ENCODE assay signal across 9 cellular contexts in the genomic region with DNA sequence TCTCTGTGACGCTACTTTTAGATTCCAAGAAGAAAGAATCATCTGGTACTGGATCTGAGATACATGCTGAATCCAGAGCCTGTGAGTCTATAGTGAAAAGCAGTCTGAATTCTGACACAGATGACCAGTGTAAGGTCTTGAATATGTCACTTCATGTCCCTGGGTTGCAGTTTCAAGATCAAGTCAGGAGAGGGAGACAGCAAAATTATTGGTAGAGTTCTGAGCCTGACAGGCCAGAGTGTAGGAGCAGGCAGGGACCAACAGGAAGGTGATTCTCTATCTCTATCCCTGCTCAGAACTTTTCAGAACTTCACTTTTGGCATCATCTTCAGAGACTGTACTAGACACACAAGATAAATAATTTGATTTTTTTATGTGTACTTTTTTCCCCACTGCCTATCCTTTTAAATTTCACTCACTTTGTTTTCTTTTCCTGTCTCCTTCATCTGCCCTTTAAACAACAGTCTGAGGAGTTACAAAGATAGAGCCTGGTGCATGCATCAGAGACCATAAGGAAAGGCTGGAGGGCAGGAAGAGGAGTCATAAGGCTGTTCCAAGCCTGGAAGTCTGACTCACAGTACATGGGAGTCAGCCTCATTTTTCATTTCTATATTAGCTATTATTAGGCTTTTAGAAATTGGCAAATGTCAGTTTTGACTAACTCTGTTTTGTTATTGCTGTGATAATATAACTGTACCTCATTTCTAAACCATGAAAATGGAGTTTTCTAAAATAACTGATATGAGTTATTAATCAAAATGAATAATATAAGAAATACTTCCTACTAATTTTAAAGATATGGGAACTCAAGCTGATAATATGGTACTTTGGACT.
DNase-seq lines count a peak whose midpoint lies in the region; ATAC-seq and TF ChIP-seq lines count a peak whose summit lies in the region.
"Had no signal": no experiment of that assay in that cellular context is flagged by ENCODE, and none has a peak within 500 bp of the region (broad histone marks: within the 10 kb centered on the region; RNA-seq: fewer than 3 reads in every experiment).

No MANE protein-coding gene starts in this region.

- TF ChIP-seq CTCF in GM12865 (IDR thresholded peaks at IDR 0.05; ENCODE audit: insufficient read depth, low read depth, low read length, missing control alignments), result peak; percentile 31
- TF ChIP-seq CTCF in OCI-LY1 (IDR thresholded peaks at IDR 0.05; ENCODE audit: low read length), result peak; percentile 64
- TF ChIP-seq CTCF in foreskin fibroblast (IDR thresholded peaks at IDR 0.05; ENCODE audit: low read depth, low read length), result peak; percentile 21
- no peak for TF ChIP-seq CTCF in tibial artery (IDR thresholded peaks at IDR 0.05)
- no peak for TF ChIP-seq CTCF in spleen (IDR thresholded peaks at IDR 0.05 in 8 of 11, conservative IDR thresholded peaks at IDR 0.05 in 3 of 11)

- H3K9me3 ChIP-seq in OCI-LY1 (ENCODE audit: low read length) (no peaks in the 10 kb centered on the region), tibial artery (no peaks in the 10 kb centered on the region), spleen (no peaks in the 10 kb centered on the region)

- no peak overlapping the region for H2AFZ ChIP-seq in OCI-LY1 (ENCODE audit: low read length)

- H3K79me2 ChIP-seq in OCI-LY1 (ENCODE audit: insufficient read depth, low read length), result no peaks in the 10 kb centered on the region

- no peak overlapping the region for H3K4me2 ChIP-seq in OCI-LY1 (ENCODE audit: low read length)

- DNase-seq in GM12865 (ENCODE audit: low read depth) (peak; percentile 39), foreskin fibroblast (peak; percentile 44 to 53), tibial artery (no peak), spleen (no peak)
- no peak for DNase-seq in stimulated activated naive B cell treated with anti-CD40 and anti-IgM and Interleukin-4, amounts not matched to agents 10 μg/mL and 1 μg/mL and 100 μg/mL, for 72 hours

- no peaks in the 10 kb centered on the region for H3K36me3 ChIP-seq in OCI-LY1 (ENCODE audit: insufficient read depth, low read length)
- no peaks in the 10 kb centered on the region for H3K36me3 ChIP-seq in tibial artery
- no peaks in the 10 kb centered on the region for H3K36me3 ChIP-seq in spleen

- H3K27ac Mint-ChIP-seq in stimulated activated naive B cell treated with anti-CD40 and anti-IgM and Interleukin-4, amounts not matched to agents 10 μg/mL and 1 μg/mL and 100 μg/mL, for 72 hours, result no peak overlapping the region
- H3K27ac Mint-ChIP-seq: T-helper 1 cell treated with Interleukin-12 subunit alpha and Interleukin-12 subunit beta and Interleukin-4 antibody, amounts not matched to agents 30 μg/mL and 1 μg/mL, for 36 hours had no signal

- H3K4me1 Mint-ChIP-seq in stimulated activated naive B cell treated with anti-CD40 and anti-IgM and Interleukin-4, amounts not matched to agents 10 μg/mL and 1 μg/mL and 100 μg/mL, for 72 hours, result no peaks in the 10 kb centered on the region

- H3K27me3 ChIP-seq in OCI-LY1 (ENCODE audit: insufficient read depth, low read length) (no peaks in the 10 kb centered on the region), tibial artery (no peaks in the 10 kb centered on the region), spleen (replicated peaks in 1 of 7) (no peaks in the 10 kb centered on the region)

- H3K27ac ChIP-seq in OCI-LY1 (ENCODE audit: low read depth, low read length, poor library complexity, severe bottlenecking), result no peak overlapping the region
- no peak overlapping the region for H3K27ac ChIP-seq in tibial artery
- H3K27ac ChIP-seq in spleen, result no peak overlapping the region

- H3F3A ChIP-seq in OCI-LY1 (ENCODE audit: insufficient read depth, low read length), result no peaks in the 10 kb centered on the region

- WGBS in spleen, 5 donors, result 73 to 88% (median 87%) methylated on average over 1 of the region's 1 CpG

- H3K9me3 Mint-ChIP-seq in stimulated activated naive B cell treated with anti-CD40 and anti-IgM and Interleukin-4, amounts not matched to agents 10 μg/mL and 1 μg/mL and 100 μg/mL, for 72 hours, result peaks cover 1 to 3% of the 10 kb centered on the region in 2 donors
- H3K9me3 Mint-ChIP-seq: T-helper 1 cell treated with Interleukin-12 subunit alpha and Interleukin-12 subunit beta and Interleukin-4 antibody, amounts not matched to agents 30 μg/mL and 1 μg/mL, for 36 hours had no signal

- H3K36me3 Mint-ChIP-seq in stimulated activated naive B cell treated with anti-CD40 and anti-IgM and Interleukin-4, amounts not matched to agents 10 μg/mL and 1 μg/mL and 100 μg/mL, for 72 hours, result no peaks in the 10 kb centered on the region

- H3K9me2 ChIP-seq in OCI-LY1 (ENCODE audit: low read depth, low read length), result no peaks in the 10 kb centered on the region

- H4K20me1 ChIP-seq in OCI-LY1 (ENCODE audit: insufficient read depth, low read length), result no peaks in the 10 kb centered on the region

- no peak overlapping the region for H3K9ac ChIP-seq in OCI-LY1 (ENCODE audit: low read length)

- ATAC-seq in HG02678 (IDR thresholded peaks at IDR 0.05; ENCODE audit: unreplicated experiment) (peak; percentile 60), GM18498 (IDR thresholded peaks at IDR 0.05; ENCODE audit: unreplicated experiment) (no peak)
- peak; percentile 48 to 52 for ATAC-seq in stimulated activated naive B cell treated with anti-CD40 and anti-IgM and Interleukin-4, amounts not matched to agents 10 μg/mL and 1 μg/mL and 100 μg/mL, for 72 hours (replicated peaks)

- no peak overlapping the region for H3K4me3 Mint-ChIP-seq in stimulated activated naive B cell treated with anti-CD40 and anti-IgM and Interleukin-4, amounts not matched to agents 10 μg/mL and 1 μg/mL and 100 μg/mL, for 72 hours
- H3K4me3 Mint-ChIP-seq: T-helper 1 cell treated with Interleukin-12 subunit alpha and Interleukin-12 subunit beta and Interleukin-4 antibody, amounts not matched to agents 30 μg/mL and 1 μg/mL, for 36 hours had no signal

- intact Hi-C loops in tibial artery (cut with DNase I; ENCODE audit: low total_unique reads), result no loop called here
- intact Hi-C loops in spleen (cut with DNase I; ENCODE audit: low total_unique reads), result no loop called here

- no peak for TF ChIP-seq POLR2A in spleen (IDR thresholded peaks at IDR 0.05)

- no peaks in the 10 kb centered on the region for H3K27me3 Mint-ChIP-seq in stimulated activated naive B cell treated with anti-CD40 and anti-IgM and Interleukin-4, amounts not matched to agents 10 μg/mL and 1 μg/mL and 100 μg/mL, for 72 hours

- H3K4me1 ChIP-seq in OCI-LY1 (ENCODE audit: insufficient read depth, low read length, severe bottlenecking) (no peaks in the 10 kb centered on the region), tibial artery (no peaks in the 10 kb centered on the region), spleen (no peaks in the 10 kb centered on the region)

- no peak overlapping the region for H3K4me3 ChIP-seq in GM12865 (ENCODE audit: low read depth, low read length)
- H3K4me3 ChIP-seq in OCI-LY1 (ENCODE audit: low read depth, low read length, poor library complexity, severe bottlenecking), result no peak overlapping the region
- no peak overlapping the region for H3K4me3 ChIP-seq in foreskin fibroblast (ENCODE audit: low read depth in 1 of 2, low read length in 2 of 2)
- no peak overlapping the region for H3K4me3 ChIP-seq in tibial artery
- H3K4me3 ChIP-seq in spleen, result no peak overlapping the region

Comparison
In these comparisons a context has a peak if more than half of its experiments do, and no peak if none do; other contexts are left out.
1. DNase-seq: peak in GM12865 (single experiment) and foreskin fibroblast (2 of 2); none in stimulated activated naive B cell treated with anti-CD40 and anti-IgM and Interleukin-4, amounts not matched to agents 10 μg/mL and 1 μg/mL and 100 μg/mL, for 72 hours (single experiment), tibial artery (0 of 2) and spleen (single experiment).
2. CTCF ChIP-seq: peak in GM12865 (single experiment), OCI-LY1 (single experiment) and foreskin fibroblast (single experiment); none in tibial artery (0 of 2) and spleen (0 of 11).